8 cellular contexts compared by ENCODE assay signal in the genomic region with DNA sequence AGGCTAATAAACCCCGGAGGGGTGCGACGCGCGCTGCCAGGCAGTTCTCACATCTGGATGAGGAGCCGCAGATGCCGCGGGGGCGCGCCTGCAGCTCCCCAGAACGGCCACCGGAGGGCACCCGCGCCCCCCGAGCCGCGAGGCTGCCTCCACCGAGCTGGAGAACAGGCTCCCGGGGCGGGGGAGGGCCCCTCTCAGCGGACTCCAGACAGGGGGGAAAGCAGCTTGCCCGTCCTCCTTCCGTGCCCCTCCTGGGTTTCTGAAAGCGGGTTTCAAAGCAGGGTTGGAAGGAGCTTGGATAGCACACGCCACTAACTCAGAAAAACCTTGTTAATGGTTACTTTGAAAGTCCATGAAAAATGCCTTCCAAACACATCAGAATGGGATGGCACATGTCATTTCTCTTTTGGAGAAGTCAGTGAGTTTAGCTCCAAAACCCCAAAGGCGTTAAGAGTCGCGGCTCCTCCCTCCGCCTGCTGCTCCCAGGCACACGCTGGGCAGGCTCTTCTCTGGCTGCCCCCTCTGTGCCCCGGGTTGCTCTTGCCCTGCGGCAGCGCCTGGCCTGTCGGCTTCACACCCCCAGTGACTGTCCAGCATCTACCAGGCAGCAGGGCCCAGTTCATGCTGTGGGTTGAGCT.
A peak's percentile ranks its signal among the peaks of the same experiment; 100 is the strongest.
DNase-seq lines count a peak whose midpoint lies in the region; ATAC-seq and TF ChIP-seq lines count a peak whose summit lies in the region.

No MANE protein-coding gene starts in this region.

- TF ChIP-seq POLR2A in IMR-90 (IDR thresholded peaks at IDR 0.05; ENCODE audit: low read depth, low read length): no peak

- H3K36me3 ChIP-seq in IMR-90 (ENCODE audit: control insufficient read depth, insufficient read depth, low read length): no peaks in the 10 kb centered on the region

- H3K27ac ChIP-seq in IMR-90 (ENCODE audit: insufficient read depth, low read length): no peak overlapping the region

- H3K4me1 ChIP-seq in IMR-90 (ENCODE audit: control insufficient read depth, insufficient read depth, low read length): peaks cover 3% of the 10 kb centered on the region; the same call in 1 of the 2 replicates

- H3K14ac ChIP-seq in IMR-90 (replicated peaks; ENCODE audit: low read depth, low read length): peak overlapping the region; percentile 63; the same call in 1 of the 2 replicates

- H2BK15ac ChIP-seq in IMR-90 (ENCODE audit: low read depth, low read length): no peak overlapping the region

- peak overlapping the region; percentile 36 for H3K4me3 ChIP-seq in IMR-90 (ENCODE audit: insufficient read depth, low read depth, low read length)
- H3K4me3 ChIP-seq in WI38 (ENCODE audit: low read depth, low read length): peak overlapping the region; percentile 45

- peaks cover 17% of the 10 kb centered on the region for H3K27me3 ChIP-seq in IMR-90 (ENCODE audit: control insufficient read depth, insufficient read depth, low read length)

- peak; percentile 73 for TF ChIP-seq RAD21 in IMR-90 (IDR thresholded peaks at IDR 0.05; ENCODE audit: low read length)

- H3K23ac ChIP-seq in IMR-90 (ENCODE audit: low read depth, low read length): peak overlapping the region; percentile 71; the same call in 1 of the 2 replicates

- DNase-seq in NCI-H2081 (lab: John Stamatoyannopoulos, UW) (peak; percentile 49 to 68), NCI-H2081 treated with DMSO at 0.1 percent for 48 hours (lab: John Stamatoyannopoulos, UW) (no peak), IMR-90 (peak; percentile 41), germinal center (ENCODE audit: low spot score) (peak; percentile 83), pons (ENCODE audit: low spot score) (peak; percentile 51), SIG-M5 (lab: John Stamatoyannopoulos, UW) (no peak)

- H4K5ac ChIP-seq in IMR-90 (ENCODE audit: low read depth, low read length): no peak overlapping the region

- ATAC-seq in GM21367 (IDR thresholded peaks at IDR 0.05; ENCODE audit: unreplicated experiment) (peak; percentile 87), IMR-90 (ENCODE audit: low read depth) (peak; percentile 96)

- intact Hi-C loops in IMR-90 (cut with micrococcal nuclease): loop anchor here (5.0 kb wide), 1 partner anchor 1374 kb away; no protein-coding TSS in a partner anchor

- no peak overlapping the region for H2BK5ac ChIP-seq in IMR-90 (ENCODE audit: low read depth, low read length, poor library complexity, severe bottlenecking)

- dilution Hi-C loops in IMR-90 (cut with HindIII; ENCODE audit: low sequenced_read_pairs, unreplicated experiment): no loop called here

- H3K56ac ChIP-seq in IMR-90 (ENCODE audit: extremely low read depth, insufficient read depth, low read length): no peak overlapping the region

- H3K9me1 ChIP-seq in IMR-90 (ENCODE audit: insufficient read depth, low read length): no peaks in the 10 kb centered on the region

- H4K91ac ChIP-seq in IMR-90 (ENCODE audit: insufficient read depth, low read depth, low read length): no peak overlapping the region

- peak overlapping the region in 1 of 2 experiments; percentile 81; a peak in 1 of 4 replicates for H4K8ac ChIP-seq in IMR-90 (ENCODE audit: low read depth in 2 of 2, low read length in 2 of 2)

- POLR2A ChIA-PET in IMR-90 (lab: Charles Lee; ENCODE audit: unreplicated experiment): no interaction called here

- in situ Hi-C loops in IMR-90 (cut with MboI; ENCODE audit: low sequenced_read_pairs): loop anchor here (5.0 kb wide), 1 partner anchor 449 kb away; no protein-coding TSS in a partner anchor

- H3K9ac ChIP-seq in IMR-90 (ENCODE audit: low read depth, low read length): no peak overlapping the region

- no peak overlapping the region for H3K4ac ChIP-seq in IMR-90 (ENCODE audit: low read depth, low read length)

- no peaks in the 10 kb centered on the region for H3K9me3 ChIP-seq in IMR-90 (ENCODE audit: control insufficient read depth, insufficient read depth, low read length)

- H3K79me1 ChIP-seq in IMR-90 (ENCODE audit: low read depth in 1 of 2, low read length in 2 of 2): no peaks in the 10 kb centered on the region

- 0 out of 2 replicates have a peak overlapping the region, but pooled peaks have one; percentile 47 for H2BK120ac ChIP-seq in IMR-90 (ENCODE audit: low read depth, low read length)

- no peak overlapping the region for H2BK20ac ChIP-seq in IMR-90 (ENCODE audit: low read depth, low read length)

- peak overlapping the region; percentile 91 for H2AFZ ChIP-seq in IMR-90 (replicated peaks; ENCODE audit: low read length, poor library complexity)

- H2AK5ac ChIP-seq in IMR-90 (ENCODE audit: low read depth, low read length): no peak overlapping the region

- H3K18ac ChIP-seq in IMR-90 (ENCODE audit: low read depth, low read length): no peak overlapping the region

- 9% methylated on average over 26 of the region's 34 CpGs; no CpG with 5 or more reads in 1 of the 2 experiments for WGBS in IMR-90 (ENCODE audit: extremely low coverage in 2 of 2, insufficient read length in 1 of 2), 2 experiments

- CTCF ChIA-PET in IMR-90 (lab: Yijun Ruan, JAX): interaction anchor here (0.6 to 1.2 kb wide), 11 partner anchors 9 to 758 kb away, joined by 3 to 11 read pairs (median 4); no protein-coding TSS in a partner anchor

- no TSS peak for BruUV-seq in IMR-90 (replicated peaks; lab: Mats Ljungman, UMichigan)

- H3K4me2 ChIP-seq in IMR-90 (ENCODE audit: low read depth, low read length): peak overlapping the region; percentile 94

- TF ChIP-seq CTCF in IMR-90 (conservative IDR thresholded peaks at IDR 0.05; ENCODE audit: low read depth, low read length): peak; percentile 80
- peak; percentile 92 for TF ChIP-seq CTCF in WI38 (IDR thresholded peaks at IDR 0.05; ENCODE audit: low read depth, low read length)

- H4K20me1 ChIP-seq in IMR-90 (ENCODE audit: insufficient read depth, low read length): no peaks in the 10 kb centered on the region

- H2AK9ac ChIP-seq in IMR-90 (replicated peaks; ENCODE audit: low read depth, low read length, poor library complexity): peak overlapping the region; percentile 61

TF ChIP-seq in IMR-90, 13 proteins besides CTCF, POLR2A, EP300 and RAD21:
- TF ChIP-seq, protein P1, sequence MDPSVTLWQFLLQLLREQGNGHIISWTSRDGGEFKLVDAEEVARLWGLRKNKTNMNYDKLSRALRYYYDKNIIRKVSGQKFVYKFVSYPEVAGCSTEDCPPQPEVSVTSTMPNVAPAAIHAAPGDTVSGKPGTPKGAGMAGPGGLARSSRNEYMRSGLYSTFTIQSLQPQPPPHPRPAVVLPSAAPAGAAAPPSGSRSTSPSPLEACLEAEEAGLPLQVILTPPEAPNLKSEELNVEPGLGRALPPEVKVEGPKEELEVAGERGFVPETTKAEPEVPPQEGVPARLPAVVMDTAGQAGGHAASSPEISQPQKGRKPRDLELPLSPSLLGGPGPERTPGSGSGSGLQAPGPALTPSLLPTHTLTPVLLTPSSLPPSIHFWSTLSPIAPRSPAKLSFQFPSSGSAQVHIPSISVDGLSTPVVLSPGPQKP (IDR thresholded peaks at IDR 0.05; ENCODE audit: borderline replicate concordance, low read depth, low read length): no peak
- TF ChIP-seq CEBPB (IDR thresholded peaks at IDR 0.05; ENCODE audit: low read depth, low read length): no peak
- TF ChIP-seq SMC3 (IDR thresholded peaks at IDR 0.05; ENCODE audit: low read depth, low read length): peak; percentile 69
- 0 out of 2 replicates have a peak, but pooled peaks have one; percentile 39 for TF ChIP-seq MAZ (IDR thresholded peaks at IDR 0.05; ENCODE audit: borderline replicate concordance, low read depth, low read length)
- TF ChIP-seq CHD1 (IDR thresholded peaks at IDR 0.05; ENCODE audit: low read depth, low read length): no peak
- TF ChIP-seq NFE2L2 (IDR thresholded peaks at IDR 0.05; ENCODE audit: low read depth, low read length): no peak
- no peak for TF ChIP-seq MAFK (IDR thresholded peaks at IDR 0.05; ENCODE audit: low read depth, low read length)
- no peak for TF ChIP-seq BHLHE40 (IDR thresholded peaks at IDR 0.05; ENCODE audit: low read depth, low read length)
- no peak for TF ChIP-seq RFX5 (IDR thresholded peaks at IDR 0.05; ENCODE audit: low read depth, low read length)
- TF ChIP-seq, protein P2, sequence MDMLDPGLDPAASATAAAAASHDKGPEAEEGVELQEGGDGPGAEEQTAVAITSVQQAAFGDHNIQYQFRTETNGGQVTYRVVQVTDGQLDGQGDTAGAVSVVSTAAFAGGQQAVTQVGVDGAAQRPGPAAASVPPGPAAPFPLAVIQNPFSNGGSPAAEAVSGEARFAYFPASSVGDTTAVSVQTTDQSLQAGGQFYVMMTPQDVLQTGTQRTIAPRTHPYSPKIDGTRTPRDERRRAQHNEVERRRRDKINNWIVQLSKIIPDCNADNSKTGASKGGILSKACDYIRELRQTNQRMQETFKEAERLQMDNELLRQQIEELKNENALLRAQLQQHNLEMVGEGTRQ (IDR thresholded peaks at IDR 0.05; ENCODE audit: low read depth, low read length): no peak
- no peak for TF ChIP-seq FOS (IDR thresholded peaks at IDR 0.05; ENCODE audit: low read depth, low read length)

Comparison
In these comparisons a context has a peak if more than half of its experiments do, and no peak if none do; other contexts are left out.
1. DNase-seq: peak in NCI-H2081 (2 of 2), IMR-90 (single experiment), germinal center (single experiment) and pons (single experiment); none in NCI-H2081 treated with DMSO at 0.1 percent for 48 hours (single experiment) and SIG-M5 (single experiment).